ENCODE assay signal across 28 cellular contexts in genomic region chr3:62462790-62463186, GRCh38.
"Had no signal": no experiment of that assay in that cellular context is flagged by ENCODE, and none has a peak within 500 bp of the region (broad histone marks: within the 10 kb centered on the region; RNA-seq: fewer than 3 reads in every experiment).

No MANE protein-coding gene starts in this region.

- H3K4me1 ChIP-seq: colonic mucosa, esophagus muscularis mucosa, esophagus squamous epithelium, foreskin keratinocyte, gastrocnemius medialis, gastroesophageal sphincter had no signal

- H3K4me3 ChIP-seq: colonic mucosa, coronary artery, dorsolateral prefrontal cortex, esophagus muscularis mucosa, esophagus squamous epithelium, gastrocnemius medialis, gastroesophageal sphincter, heart left ventricle, heart right ventricle had no signal

- H3K9me3 ChIP-seq: colonic mucosa, esophagus muscularis mucosa, esophagus squamous epithelium, gastrocnemius medialis, gastroesophageal sphincter, heart left ventricle, heart right ventricle had no signal

- H3K27me3 ChIP-seq: colonic mucosa, esophagus muscularis mucosa, esophagus squamous epithelium, gastrocnemius medialis, gastroesophageal sphincter, heart left ventricle had no signal

- H3K27ac ChIP-seq: colonic mucosa, coronary artery, epithelial cell of prostate, esophagus muscularis mucosa, esophagus squamous epithelium, foreskin keratinocyte, gastrocnemius medialis, gastroesophageal sphincter, heart left ventricle, heart right ventricle had no signal

- H3K27ac Mint-ChIP-seq: dendritic cell treated with granulocyte-macrophage colony-stimulating factor and Interleukin-4, amounts not matched to agents 40 ng/mL and 50 ng/mL, for 4 days; endodermal cell had no signal

- H3K4me3 Mint-ChIP-seq: dendritic cell treated with granulocyte-macrophage colony-stimulating factor and Interleukin-4, amounts not matched to agents 40 ng/mL and 50 ng/mL, for 4 days; endodermal cell had no signal

- H3K9me3 Mint-ChIP-seq: dendritic cell treated with granulocyte-macrophage colony-stimulating factor and Interleukin-4, amounts not matched to agents 40 ng/mL and 50 ng/mL, for 4 days; endodermal cell had no signal

- H3K36me3 ChIP-seq: colonic mucosa, esophagus muscularis mucosa, esophagus squamous epithelium, gastrocnemius medialis, gastroesophageal sphincter, heart left ventricle, heart right ventricle had no signal

- DNase-seq: colonic mucosa; cortex of kidney; dermis blood vessel endothelial cell; effector CD4-positive, alpha-beta T cell; effector CD8-positive, alpha-beta T cell; effector memory CD4-positive, alpha-beta T cell; endodermal cell; erythroblast; esophagus squamous epithelium; foreskin fibroblast; foreskin keratinocyte; foreskin melanocyte; gastrocnemius medialis; glutamatergic neuron; head of caudate nucleus; heart left ventricle; heart right ventricle had no signal

- H3K4me1 Mint-ChIP-seq: endodermal cell had no signal

- ATAC-seq: esophagus mucosa, foreskin keratinocyte, gastrocnemius medialis, gastroesophageal sphincter, heart left ventricle, heart right ventricle had no signal

- FAIRE-seq: colon, endometrium, endothelial cell of umbilical vein, frontal cortex had no signal

- H3K27me3 Mint-ChIP-seq: dendritic cell treated with granulocyte-macrophage colony-stimulating factor and Interleukin-4, amounts not matched to agents 40 ng/mL and 50 ng/mL, for 4 days had no signal
